Comparison of ENCODE assay signal across 1 cellular context in genomic region chr14:81132492-81132891, GRCh38.
TF ChIP-seq lines count a peak whose summit lies in the region.

No MANE protein-coding gene starts in this region.

TF ChIP-seq in HepG2, 621 proteins besides CTCF, POLR2A, EP300 and RAD21 (continued from another document):
- TF ChIP-seq, protein P1, sequence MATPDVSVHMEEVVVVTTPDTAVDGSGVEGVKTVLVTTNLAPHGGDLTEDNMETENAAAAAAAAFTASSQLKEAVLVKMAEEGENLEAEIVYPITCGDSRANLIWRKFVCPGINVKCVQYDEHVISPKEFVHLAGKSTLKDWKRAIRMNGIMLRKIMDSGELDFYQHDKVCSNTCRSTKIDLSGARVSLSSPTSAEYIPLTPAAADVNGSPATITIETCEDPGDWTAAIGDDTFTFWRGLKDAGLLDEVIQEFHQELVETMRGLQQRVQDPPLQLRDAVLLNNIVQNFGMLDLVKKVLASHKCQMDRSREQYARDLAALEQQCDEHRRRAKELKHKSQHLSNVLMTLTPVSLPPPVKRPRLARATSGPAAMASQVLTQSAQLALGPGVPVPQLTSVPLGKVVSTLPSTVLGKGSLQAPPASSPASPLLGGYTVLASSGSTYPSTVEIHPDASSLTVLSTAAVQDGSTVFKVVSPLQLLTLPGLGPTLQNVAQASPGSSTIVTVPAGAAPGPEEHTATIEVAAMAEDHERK (CRISPR knock-in tag; IDR thresholded peaks at IDR 0.05; ENCODE audit: low read depth) = no peak
- TF ChIP-seq ETV5 (CRISPR knock-in tag; IDR thresholded peaks at IDR 0.05; ENCODE audit: borderline replicate concordance) = no peak
- TF ChIP-seq, protein P2, sequence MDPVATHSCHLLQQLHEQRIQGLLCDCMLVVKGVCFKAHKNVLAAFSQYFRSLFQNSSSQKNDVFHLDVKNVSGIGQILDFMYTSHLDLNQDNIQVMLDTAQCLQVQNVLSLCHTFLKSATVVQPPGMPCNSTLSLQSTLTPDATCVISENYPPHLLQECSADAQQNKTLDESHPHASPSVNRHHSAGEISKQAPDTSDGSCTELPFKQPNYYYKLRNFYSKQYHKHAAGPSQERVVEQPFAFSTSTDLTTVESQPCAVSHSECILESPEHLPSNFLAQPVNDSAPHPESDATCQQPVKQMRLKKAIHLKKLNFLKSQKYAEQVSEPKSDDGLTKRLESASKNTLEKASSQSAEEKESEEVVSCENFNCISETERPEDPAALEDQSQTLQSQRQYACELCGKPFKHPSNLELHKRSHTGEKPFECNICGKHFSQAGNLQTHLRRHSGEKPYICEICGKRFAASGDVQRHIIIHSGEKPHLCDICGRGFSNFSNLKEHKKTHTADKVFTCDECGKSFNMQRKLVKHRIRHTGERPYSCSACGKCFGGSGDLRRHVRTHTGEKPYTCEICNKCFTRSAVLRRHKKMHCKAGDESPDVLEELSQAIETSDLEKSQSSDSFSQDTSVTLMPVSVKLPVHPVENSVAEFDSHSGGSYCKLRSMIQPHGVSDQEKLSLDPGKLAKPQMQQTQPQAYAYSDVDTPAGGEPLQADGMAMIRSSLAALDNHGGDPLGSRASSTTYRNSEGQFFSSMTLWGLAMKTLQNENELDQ (CRISPR knock-in tag; IDR thresholded peaks at IDR 0.05; ENCODE audit: borderline replicate concordance) = no peak
- TF ChIP-seq TAF15 (IDR thresholded peaks at IDR 0.05; ENCODE audit: low read depth, low read length, poor library complexity, severe bottlenecking) = no peak
- no peak for TF ChIP-seq FOSL2 (CRISPR knock-in tag; IDR thresholded peaks at IDR 0.05)
- TF ChIP-seq CEBPB (IDR thresholded peaks at IDR 0.05; ENCODE audit: borderline replicate concordance, low read depth, low read length) = no peak
- TF ChIP-seq JUN (CRISPR knock-in tag; IDR thresholded peaks at IDR 0.05) = no peak
- no peak for TF ChIP-seq KMT2A (CRISPR knock-in tag; IDR thresholded peaks at IDR 0.05)
- TF ChIP-seq HOXA3 (CRISPR knock-in tag; IDR thresholded peaks at IDR 0.05) = no peak
- no peak for TF ChIP-seq ZFYVE20 (CRISPR knock-in tag; IDR thresholded peaks at IDR 0.05; ENCODE audit: borderline replicate concordance, low read depth)
- TF ChIP-seq RXRB (CRISPR knock-in tag; IDR thresholded peaks at IDR 0.05; ENCODE audit: borderline replicate concordance) = no peak
- TF ChIP-seq, protein P3, sequence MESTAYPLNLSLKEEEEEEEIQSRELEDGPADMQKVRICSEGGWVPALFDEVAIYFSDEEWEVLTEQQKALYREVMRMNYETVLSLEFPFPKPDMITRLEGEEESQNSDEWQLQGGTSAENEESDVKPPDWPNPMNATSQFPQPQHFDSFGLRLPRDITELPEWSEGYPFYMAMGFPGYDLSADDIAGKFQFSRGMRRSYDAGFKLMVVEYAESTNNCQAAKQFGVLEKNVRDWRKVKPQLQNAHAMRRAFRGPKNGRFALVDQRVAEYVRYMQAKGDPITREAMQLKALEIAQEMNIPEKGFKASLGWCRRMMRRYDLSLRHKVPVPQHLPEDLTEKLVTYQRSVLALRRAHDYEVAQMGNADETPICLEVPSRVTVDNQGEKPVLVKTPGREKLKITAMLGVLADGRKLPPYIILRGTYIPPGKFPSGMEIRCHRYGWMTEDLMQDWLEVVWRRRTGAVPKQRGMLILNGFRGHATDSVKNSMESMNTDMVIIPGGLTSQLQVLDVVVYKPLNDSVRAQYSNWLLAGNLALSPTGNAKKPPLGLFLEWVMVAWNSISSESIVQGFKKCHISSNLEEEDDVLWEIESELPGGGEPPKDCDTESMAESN (CRISPR knock-in tag; conservative IDR thresholded peaks at IDR 0.05) = no peak
- TF ChIP-seq SNAPC5 (CRISPR knock-in tag; IDR thresholded peaks at IDR 0.05; ENCODE audit: borderline replicate concordance) = no peak
- no peak for TF ChIP-seq KAT7 (CRISPR knock-in tag; IDR thresholded peaks at IDR 0.05; ENCODE audit: borderline replicate concordance)
- no peak for TF ChIP-seq SKI (IDR thresholded peaks at IDR 0.05; ENCODE audit: partially characterized antibody)
- TF ChIP-seq ZNF720 (CRISPR knock-in tag; IDR thresholded peaks at IDR 0.05) = no peak
TF ChIP-seq in HepG2: peak in this region for 0.
